In genomic region chr11:9849384-9849783, GRCh38 we compare ENCODE assay signal across 14 cellular contexts.
"Had no signal": no experiment of that assay in that cellular context is flagged by ENCODE, and none has a peak within 500 bp of the region (broad histone marks: within the 10 kb centered on the region; RNA-seq: fewer than 3 reads in every experiment).

No MANE protein-coding gene starts in this region.

- DNase-seq: activated naive CD4-positive, alpha-beta T cell; activated naive CD8-positive, alpha-beta T cell treated with anti-CD3 and anti-CD28 coated beads, Interleukin-2, amount 10 ng/mL, durations not matched to agents 7 days and 5 days; foreskin melanocyte; heart right ventricle; naive B cell; ovary; spleen; stimulated activated naive CD8-positive, alpha-beta T cell treated with anti-CD3 and anti-CD28 coated beads, Interleukin-15, amount 100 ng/mL, for 72 hours; T-helper 9 cell had no signal

- ATAC-seq: activated CD4-positive, CD25-positive, alpha-beta regulatory T cell treated with anti-CD3 and anti-CD28 coated beads, Interleukin-2, amount 50 U/mL, for 24 hours; heart right ventricle; sciatic nerve; stimulated activated naive CD8-positive, alpha-beta T cell treated with anti-CD3 and anti-CD28 coated beads, Interleukin-15, amount 100 ng/mL, for 72 hours had no signal

- H3K9me3 ChIP-seq: ascending aorta, heart right ventricle, ovary, spleen had no signal

- H3K9ac ChIP-seq: neural progenitor cell had no signal

- H3K4me1 ChIP-seq: ascending aorta, neural progenitor cell had no signal

- H3K36me3 ChIP-seq: neural progenitor cell, ovary had no signal

- H3K4me3 ChIP-seq: ascending aorta, heart right ventricle, neural progenitor cell, ovary, spleen had no signal

- H3K27me3 ChIP-seq: ascending aorta, heart right ventricle, neural progenitor cell, ovary, spleen had no signal

- H3K27ac ChIP-seq: ascending aorta, epithelial cell of prostate, heart right ventricle, neural progenitor cell, ovary, spleen had no signal
